ENCODE assay signal across 2 cellular contexts in genomic region chr19:49107625-49108459, GRCh38.
A peak's percentile ranks its signal among the peaks of the same experiment; 100 is the strongest.
TF ChIP-seq lines count a peak whose summit lies in the region.

No MANE protein-coding gene starts in this region.

TF ChIP-seq in GM23338, 12 proteins besides CTCF, POLR2A, EP300 and RAD21:
- no peak for TF ChIP-seq ZNF331 (CRISPR knock-in tag; IDR thresholded peaks at IDR 0.05; ENCODE audit: low read depth)
- no peak for TF ChIP-seq CREB1 (CRISPR knock-in tag; IDR thresholded peaks at IDR 0.05; ENCODE audit: low read depth)
- no peak for TF ChIP-seq EZH2 (IDR thresholded peaks at IDR 0.05; ENCODE audit: low read depth, unreplicated experiment)
- no peak for TF ChIP-seq REST (IDR thresholded peaks at IDR 0.05; ENCODE audit: unreplicated experiment)
- TF ChIP-seq NANOG (IDR thresholded peaks at IDR 0.05; ENCODE audit: borderline replicate concordance), result no peak
- TF ChIP-seq ZNF114 (CRISPR knock-in tag; IDR thresholded peaks at IDR 0.05), result no peak
- no peak for TF ChIP-seq STAT1 (IDR thresholded peaks at IDR 0.05; ENCODE audit: unreplicated experiment)
- no peak for TF ChIP-seq EZH2phosphoT487 (IDR thresholded peaks at IDR 0.05; ENCODE audit: unreplicated experiment)

TF ChIP-seq in GM12878, 131 proteins besides CTCF, POLR2A, EP300 and RAD21:
- TF ChIP-seq IKZF1 (conservative IDR thresholded peaks at IDR 0.05) (0 out of 2 replicates have a peak, but pooled peaks have one; percentile 18), ZBTB40 (IDR thresholded peaks at IDR 0.05; ENCODE audit: borderline replicate concordance) (no peak), TCF3 (IDR thresholded peaks at IDR 0.05; ENCODE audit: borderline replicate concordance, insufficient read depth, low read depth, low read length) (no peak)
TF ChIP-seq in GM12878: peak in this region for 1.
